In the genomic region with DNA sequence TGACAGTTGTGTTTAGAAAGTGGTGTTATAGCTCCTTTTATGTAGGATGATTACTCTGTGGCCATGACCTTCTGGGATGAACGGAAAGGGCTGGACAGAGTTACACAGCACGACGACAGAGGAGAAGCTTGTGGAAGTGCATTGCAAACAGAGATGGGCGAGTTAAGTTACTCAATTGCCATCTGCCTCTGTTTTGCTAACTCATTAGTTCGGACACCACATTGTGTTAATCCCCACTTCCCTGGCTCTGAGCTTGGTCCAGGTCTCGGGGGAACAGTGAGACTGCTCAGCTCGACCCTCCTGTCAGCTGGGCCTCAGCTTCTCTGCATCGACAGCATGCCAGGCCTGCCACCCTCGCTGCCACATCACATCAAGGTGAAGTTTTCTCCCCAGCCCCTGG, we compare ENCODE assay signal across 12 cellular contexts.
DNase-seq lines count a peak whose midpoint lies in the region; ATAC-seq, FAIRE-seq and TF ChIP-seq lines count a peak whose summit lies in the region.
"Had no signal": no experiment of that assay in that cellular context is flagged by ENCODE, and none has a peak within 500 bp of the region (broad histone marks: within the 10 kb centered on the region; RNA-seq: fewer than 3 reads in every experiment).

No MANE protein-coding gene starts in this region.

- DNase-seq in GM12891 (ENCODE audit: insufficient read length, low spot score) = no peak
- DNase-seq in ascending aorta (ENCODE audit: low spot score in 2 of 2) = no peak
- DNase-seq in left lung = no peak
- no peak for DNase-seq in smooth muscle cell (lab: John Stamatoyannopoulos, UW; ENCODE audit: unreplicated experiment)
- DNase-seq: MG63, NCI-H526 treated with DMSO at 0.1 percent for 48 hours had no signal

- peak; percentile 9 for FAIRE-seq in GM12891 (lab: Jason Lieb, UNC)

- H3K4me3 ChIP-seq in ascending aorta (no peak overlapping the region), left lung (no peak overlapping the region), smooth muscle cell (no peak overlapping the region)
- H3K4me3 ChIP-seq: body of pancreas, MG63, SK-N-MC had no signal

- H3K27me3 ChIP-seq in ascending aorta (no peaks in the 10 kb centered on the region), left lung (no peaks in the 10 kb centered on the region), smooth muscle cell (ENCODE audit: low read depth) (no peaks in the 10 kb centered on the region)
- H3K27me3 ChIP-seq: body of pancreas, MG63 had no signal

- H3K79me2 ChIP-seq in smooth muscle cell (ENCODE audit: low read depth) = no peaks in the 10 kb centered on the region

- peak overlapping the region; percentile 77 to 81 for H3K27ac ChIP-seq in ascending aorta
- peak overlapping the region; percentile 82 to 86 for H3K27ac ChIP-seq in left lung
- H3K27ac ChIP-seq in smooth muscle cell (ENCODE audit: low read depth) = peak overlapping the region; percentile 76
- H3K27ac ChIP-seq: SK-N-MC had no signal

- TF ChIP-seq POLR2A in GM12891 (IDR thresholded peaks at IDR 0.05; ENCODE audit: low read depth, low read length) (no peak), GM18505 (IDR thresholded peaks at IDR 0.05; ENCODE audit: borderline replicate concordance, extremely low read depth, insufficient read depth, insufficient read length) (no peak)

- 46% methylated on average over 9 of the region's 9 CpGs for WGBS in smooth muscle cell (ENCODE audit: low lambda C conversion rate)

- TF ChIP-seq CTCF in ascending aorta (IDR thresholded peaks at IDR 0.05) (no peak), left lung (IDR thresholded peaks at IDR 0.05) (no peak), smooth muscle cell (IDR thresholded peaks at IDR 0.05; ENCODE audit: borderline replicate concordance, insufficient read depth, poor library complexity, severe bottlenecking) (no peak)

- ATAC-seq in left lung (peak; percentile 3), GM19351 (IDR thresholded peaks at IDR 0.05; ENCODE audit: unreplicated experiment) (no peak), GM18505 (IDR thresholded peaks at IDR 0.05; ENCODE audit: unreplicated experiment) (no peak), GM18519 (IDR thresholded peaks at IDR 0.05; ENCODE audit: low FRiP score, unreplicated experiment) (no peak), HG03196 (IDR thresholded peaks at IDR 0.05; ENCODE audit: unreplicated experiment) (no peak)

- peaks cover 4 to 32% of the 10 kb centered on the region in 2 donors for H3K4me1 ChIP-seq in ascending aorta
- peaks cover 29 to 55% of the 10 kb centered on the region in 2 donors for H3K4me1 ChIP-seq in left lung
- H3K4me1 ChIP-seq in smooth muscle cell (ENCODE audit: low read depth) = peaks cover 21% of the 10 kb centered on the region

- H3K9me3 ChIP-seq in ascending aorta (no peaks in the 10 kb centered on the region), left lung (no peaks in the 10 kb centered on the region), smooth muscle cell (replicated peaks; ENCODE audit: low read depth) (no peaks in the 10 kb centered on the region)
- H3K9me3 ChIP-seq: body of pancreas, MG63 had no signal

- no peaks in the 10 kb centered on the region for H3K36me3 ChIP-seq in ascending aorta
- H3K36me3 ChIP-seq in left lung = no peaks in the 10 kb centered on the region
- no peaks in the 10 kb centered on the region for H3K36me3 ChIP-seq in smooth muscle cell (ENCODE audit: low read depth)
- H3K36me3 ChIP-seq: MG63 had no signal

- H3K9ac ChIP-seq in smooth muscle cell (ENCODE audit: low read depth) = no peak overlapping the region

- peak overlapping the region; percentile 24 for H2AFZ ChIP-seq in smooth muscle cell (ENCODE audit: low read depth)

- H3F3A ChIP-seq in smooth muscle cell (ENCODE audit: low read depth) = peaks cover 10% of the 10 kb centered on the region

- peak overlapping the region; percentile 40 for H3K4me2 ChIP-seq in smooth muscle cell

- no peaks in the 10 kb centered on the region for H4K20me1 ChIP-seq in smooth muscle cell (ENCODE audit: low read depth)

- intact Hi-C loops in ascending aorta (cut with DNase I) = no loop called here
- intact Hi-C loops in left lung (cut with DNase I) = no loop called here

TF ChIP-seq in GM12891, 5 proteins besides CTCF, POLR2A, EP300 and RAD21:
- TF ChIP-seq TAF1 (IDR thresholded peaks at IDR 0.05; ENCODE audit: low read depth, low read length) = no peak
- no peak for TF ChIP-seq POLR2AphosphoS5 (IDR thresholded peaks at IDR 0.05; ENCODE audit: low read depth, low read length)
- TF ChIP-seq PAX5 (IDR thresholded peaks at IDR 0.05; ENCODE audit: insufficient read depth, low read length, severe bottlenecking) = no peak
- no peak for TF ChIP-seq POU2F2 (IDR thresholded peaks at IDR 0.05; ENCODE audit: low read depth, low read length)
- TF ChIP-seq SPI1 (IDR thresholded peaks at IDR 0.05; ENCODE audit: low read depth, low read length) = no peak
